ENCODE assay signal across 9 cellular contexts in the genomic region with DNA sequence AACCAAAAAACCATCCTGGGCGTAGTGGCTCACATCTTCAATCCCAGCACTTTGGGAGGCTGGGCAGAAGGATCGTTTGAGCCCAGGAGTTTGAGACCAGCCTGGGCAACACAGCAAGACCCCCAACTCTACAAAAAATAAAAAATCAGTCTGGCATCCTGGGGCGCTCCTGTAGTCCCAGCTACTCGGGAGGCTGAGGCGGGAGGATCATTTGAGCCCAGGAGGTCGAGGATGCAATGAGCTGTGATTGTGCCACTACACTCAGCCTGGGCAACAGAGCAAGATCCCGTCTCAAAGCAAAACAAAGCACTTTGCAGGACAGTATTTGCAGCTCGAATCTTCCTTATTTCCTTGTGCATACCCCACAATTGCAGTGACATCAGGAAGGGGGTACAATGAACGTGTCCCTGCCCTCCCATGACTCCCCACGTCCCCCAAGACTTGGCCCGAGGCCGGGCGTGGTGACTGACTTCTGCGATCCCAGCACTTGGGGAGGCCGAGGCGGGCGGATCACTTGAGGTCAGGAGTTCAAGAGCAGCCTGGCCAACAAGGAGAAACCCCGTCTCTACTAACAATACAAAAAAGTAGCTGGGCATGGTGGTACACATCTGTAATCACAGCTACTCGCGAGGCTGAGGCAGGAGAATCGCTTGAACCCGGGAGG. TPM values are rescaled to one million over a fixed set of nuclear protein-coding genes. Genes with fewer than 3 reads are reported as not detected.
DNase-seq lines count a peak whose midpoint lies in the region; ATAC-seq, FAIRE-seq and TF ChIP-seq lines count a peak whose summit lies in the region.
"Had no signal": no experiment of that assay in that cellular context is flagged by ENCODE, and none has a peak within 500 bp of the region (broad histone marks: within the 10 kb centered on the region; RNA-seq: fewer than 3 reads in every experiment).

No MANE protein-coding gene starts in this region.

- dilution Hi-C loops in endothelial cell of umbilical vein (cut with MboI; ENCODE audit: extremely low pct_ligation_motif_present, low sequenced_read_pairs): no loop called here

- peak overlapping the region; percentile 75 for H3K9ac ChIP-seq in OCI-LY3 (ENCODE audit: low read length)
- H3K9ac ChIP-seq in endothelial cell of umbilical vein (replicated peaks; ENCODE audit: extremely low read depth, insufficient read depth, low read length): peak overlapping the region; percentile 62

- TF ChIP-seq CTCF in CD14-positive monocyte (IDR thresholded peaks at IDR 0.05) (no peak), OCI-LY3 (IDR thresholded peaks at IDR 0.05; ENCODE audit: low read depth, low read length) (no peak), endothelial cell of umbilical vein (IDR thresholded peaks at IDR 0.05; ENCODE audit: extremely low read depth in 1 of 2, insufficient read depth in 1 of 2, low read depth in 1 of 2, low read length in 2 of 2) (no peak), neutrophil (IDR thresholded peaks at IDR 0.05) (no peak)

- peak overlapping the region; percentile 68 for H3K4me2 ChIP-seq in OCI-LY3 (ENCODE audit: low read length)
- peak overlapping the region; percentile 16 for H3K4me2 ChIP-seq in endothelial cell of umbilical vein (ENCODE audit: insufficient read depth, low read length)

- H3K4me1 ChIP-seq in OCI-LY3 (ENCODE audit: low read length): peaks cover 21% of the 10 kb centered on the region
- peaks cover 8% of the 10 kb centered on the region for H3K4me1 ChIP-seq in endothelial cell of umbilical vein (ENCODE audit: control insufficient read depth, extremely low read depth, insufficient read depth, low read length)
- peaks cover 20 to 29% of the 10 kb centered on the region in 2 experiments for H3K4me1 ChIP-seq in neutrophil (ENCODE audit: control insufficient read depth in 1 of 2, insufficient read depth in 1 of 2, low read depth in 1 of 2, low read length in 1 of 2)

- H4K20me1 ChIP-seq in OCI-LY3 (ENCODE audit: insufficient read depth, low read length) (peaks cover 18% of the 10 kb centered on the region; the same call in 1 of the 2 replicates), endothelial cell of umbilical vein (replicated peaks; ENCODE audit: control insufficient read depth, extremely low read depth, insufficient read depth, low read length) (no peaks in the 10 kb centered on the region)

- no peaks in the 10 kb centered on the region for H3K27me3 Mint-ChIP-seq in CD14-positive monocyte (ENCODE audit: low read depth in 3 of 3)

- POLR2A ChIA-PET in endothelial cell of umbilical vein (lab: Charles Lee): no interaction called here

- peak overlapping the region; percentile 91 to 94 for H3K4me3 Mint-ChIP-seq in CD14-positive monocyte

- H2AFZ ChIP-seq in OCI-LY3 (ENCODE audit: low read depth, low read length) (no peak overlapping the region), endothelial cell of umbilical vein (ENCODE audit: low read depth, low read length) (no peak overlapping the region)

- no peak for ATAC-seq in GM21447 (IDR thresholded peaks at IDR 0.05; ENCODE audit: unreplicated experiment)

- intact Hi-C loops in CD14-positive monocyte (cut with micrococcal nuclease) (loop anchor here (5.0 to 10.0 kb wide), 3 partner anchors 101 to 204 kb away; a partner anchor contains a TSS), endothelial cell of umbilical vein (cut with micrococcal nuclease) (no loop called here)

- no peak for DNase-seq in CD14-positive monocyte (ENCODE audit: low spot score)
- DNase-seq in endothelial cell of umbilical vein (ENCODE audit: low read depth, low spot score): no peak
- DNase-seq in NCI-H2107 (lab: John Stamatoyannopoulos, UW): no peak
- DNase-seq in NCI-H748 (lab: John Stamatoyannopoulos, UW; ENCODE audit: unreplicated experiment): no peak
- DNase-seq in stimulated activated CD4-positive, alpha-beta T cell treated with anti-CD3 and anti-CD28 coated beads, Interleukin-1b, Interleukin-23, amount 100 ng/mL, for 48 hours: no peak

- H3K4me3 ChIP-seq in OCI-LY3 (ENCODE audit: low read length) (peak overlapping the region; percentile 82), endothelial cell of umbilical vein (replicated peaks in 1 of 3; ENCODE audit: insufficient read depth in 1 of 3, low read depth in 1 of 3, low read length in 3 of 3) (peak overlapping the region; percentile 48 to 96 (median 70)), neutrophil (ENCODE audit: low read depth in 1 of 2, low read length in 1 of 2) (peak overlapping the region; percentile 81 to 97)

- H3K27me3 ChIP-seq in OCI-LY3 (ENCODE audit: low read depth, low read length): no peaks in the 10 kb centered on the region
- no peaks in the 10 kb centered on the region for H3K27me3 ChIP-seq in endothelial cell of umbilical vein (ENCODE audit: control insufficient read depth in 2 of 2, insufficient read depth in 2 of 2, low read length in 2 of 2)
- H3K27me3 ChIP-seq in neutrophil: no peaks in the 10 kb centered on the region

- no peaks in the 10 kb centered on the region for H3K9me3 Mint-ChIP-seq in CD14-positive monocyte

- H3K36me3 Mint-ChIP-seq in CD14-positive monocyte: peaks cover 15 to 32% of the 10 kb centered on the region in 2 donors

- H3K27ac ChIP-seq in OCI-LY3 (ENCODE audit: low read length) (no peak overlapping the region), endothelial cell of umbilical vein (ENCODE audit: insufficient read depth, low read depth, low read length) (no peak overlapping the region), neutrophil (no peak overlapping the region)

- H3K9me3 ChIP-seq in OCI-LY3 (ENCODE audit: insufficient read depth, low read length) (no peaks in the 10 kb centered on the region), endothelial cell of umbilical vein (replicated peaks; ENCODE audit: control insufficient read depth, insufficient read depth, low read length) (no peaks in the 10 kb centered on the region), neutrophil (no peaks in the 10 kb centered on the region)

- no TSS peak for BruUV-seq in endothelial cell of umbilical vein (replicated peaks; lab: Mats Ljungman, UMichigan)

- H3K79me2 ChIP-seq in OCI-LY3 (ENCODE audit: low read length) (peaks cover 27% of the 10 kb centered on the region), endothelial cell of umbilical vein (ENCODE audit: control insufficient read depth, insufficient read depth, low read length) (peaks cover 22% of the 10 kb centered on the region)

- H3K27ac Mint-ChIP-seq in CD14-positive monocyte: peak overlapping the region in 5 of 7 donors; percentile 59 to 95 (median 91)

- H3K4me1 Mint-ChIP-seq in CD14-positive monocyte: peaks cover 42% of the 10 kb centered on the region

- H3K9me1 ChIP-seq in endothelial cell of umbilical vein (replicated peaks; ENCODE audit: control insufficient read depth, extremely low read depth, insufficient read depth, low read length): no peaks in the 10 kb centered on the region

- H3K36me3 ChIP-seq in OCI-LY3 (replicated peaks; ENCODE audit: low read depth, low read length) (peaks cover 14% of the 10 kb centered on the region), endothelial cell of umbilical vein (ENCODE audit: control insufficient read depth in 2 of 2, extremely low read depth in 1 of 2, insufficient read depth in 2 of 2, low read length in 2 of 2) (peaks cover 0 to 4% of the 10 kb centered on the region in 2 experiments), neutrophil (peaks cover 17% of the 10 kb centered on the region)

- no peak for TF ChIP-seq POLR2A in endothelial cell of umbilical vein (IDR thresholded peaks at IDR 0.05; ENCODE audit: low read depth, low read length)

- peak; percentile 59 for FAIRE-seq in endothelial cell of umbilical vein (lab: Jason Lieb, UNC)
- FAIRE-seq: endometrium had no signal

- CTCF ChIA-PET in endothelial cell of umbilical vein (lab: Charles Lee): interaction anchor here (1.4 to 12.1 kb wide), 2 partner anchors 20 to 116 kb away, joined by 4 to 342 read pairs; a partner anchor contains a TSS

RNA-seq across cellular contexts. Expression of a gene that starts 0.9 kb away (rescaled TPM):
- polyA plus RNA-seq in CD14-positive monocyte (100 to 1,000 TPM; 204 to 313 TPM), endothelial cell of umbilical vein (655 and 916 TPM in 2 replicates)
- total RNA-seq in endothelial cell of umbilical vein: 170 and 177 TPM in 2 replicates
- polyA plus RNA-seq in endothelial cell of umbilical vein (2011; cell fraction: cytosol; rRNA removed): 304 and 482 TPM in 2 replicates
- 91.3 and 158 TPM in 2 replicates for polyA plus RNA-seq in endothelial cell of umbilical vein (2011; cell fraction: nucleus; rRNA removed)
- polyA plus RNA-seq in endothelial cell of umbilical vein (2012): 112 and 205 TPM in 2 replicates
- 73.0 and 77.9 TPM in 2 replicates for polyA minus RNA-seq in endothelial cell of umbilical vein
- polyA minus RNA-seq in endothelial cell of umbilical vein (2011; cell fraction: cytosol; rRNA and poly(A)+ RNA removed): 132 TPM
- 10.6 and 25.2 TPM in 2 replicates for polyA minus RNA-seq in endothelial cell of umbilical vein (2011; cell fraction: nucleus; rRNA and poly(A)+ RNA removed)

RNA-seq across cellular contexts. Expression of a gene that starts 11.9 kb away (rescaled TPM):
- polyA plus RNA-seq in CD14-positive monocyte: 1 to 10 TPM in 1 of 2 donors, under 1 TPM in 1; 0.62 to 3.4 TPM
- total RNA-seq in endothelial cell of umbilical vein: not detected in 2 replicates
- 0.07 TPM in 1 of 2 replicates, not detected in the other for polyA plus RNA-seq in endothelial cell of umbilical vein
- not detected in 2 replicates for polyA plus RNA-seq in endothelial cell of umbilical vein (2011; cell fraction: cytosol; rRNA removed)
- polyA plus RNA-seq in endothelial cell of umbilical vein (2011; cell fraction: nucleus; rRNA removed): 0.07 TPM in 1 of 2 replicates, not detected in the other
- not detected in 2 replicates for polyA plus RNA-seq in endothelial cell of umbilical vein (2012)
- polyA minus RNA-seq in endothelial cell of umbilical vein: not detected in 2 replicates
- polyA minus RNA-seq in endothelial cell of umbilical vein (2011; cell fraction: cytosol; rRNA and poly(A)+ RNA removed): not detected
- polyA minus RNA-seq in endothelial cell of umbilical vein (2011; cell fraction: nucleus; rRNA and poly(A)+ RNA removed): not detected in 2 replicates

RNA-seq across cellular contexts. Expression of a gene that starts 41.6 kb away (rescaled TPM):
- 10 to 100 TPM; 76.7 to 79.6 TPM for polyA plus RNA-seq in CD14-positive monocyte
- 109 and 110 TPM in 2 replicates for total RNA-seq in endothelial cell of umbilical vein
- 193 and 231 TPM in 2 replicates for polyA plus RNA-seq in endothelial cell of umbilical vein
- 84.4 and 92.2 TPM in 2 replicates for polyA plus RNA-seq in endothelial cell of umbilical vein (2011; cell fraction: cytosol; rRNA removed)
- 86.2 and 88.0 TPM in 2 replicates for polyA plus RNA-seq in endothelial cell of umbilical vein (2011; cell fraction: nucleus; rRNA removed)
- 75.8 and 79.0 TPM in 2 replicates for polyA plus RNA-seq in endothelial cell of umbilical vein (2012)
- polyA minus RNA-seq in endothelial cell of umbilical vein: 99.0 and 116 TPM in 2 replicates
- 376 TPM for polyA minus RNA-seq in endothelial cell of umbilical vein (2011; cell fraction: cytosol; rRNA and poly(A)+ RNA removed)
- 30.6 and 38.0 TPM in 2 replicates for polyA minus RNA-seq in endothelial cell of umbilical vein (2011; cell fraction: nucleus; rRNA and poly(A)+ RNA removed)

RNA-seq across cellular contexts. Expression of a gene that starts 52.8 kb away (rescaled TPM):
- polyA plus RNA-seq in CD14-positive monocyte (10 to 100 TPM; 59.3 to 70.9 TPM), endothelial cell of umbilical vein (49.4 and 59.8 TPM in 2 replicates)
- total RNA-seq in endothelial cell of umbilical vein: 55.8 and 58.6 TPM in 2 replicates
- 53.9 and 57.8 TPM in 2 replicates for polyA plus RNA-seq in endothelial cell of umbilical vein (2011; cell fraction: cytosol; rRNA removed)
- polyA plus RNA-seq in endothelial cell of umbilical vein (2011; cell fraction: nucleus; rRNA removed): 29.2 and 33.8 TPM in 2 replicates
- 54.7 and 65.1 TPM in 2 replicates for polyA plus RNA-seq in endothelial cell of umbilical vein (2012)
- polyA minus RNA-seq in endothelial cell of umbilical vein: 44.9 and 48.7 TPM in 2 replicates
- 45.8 TPM for polyA minus RNA-seq in endothelial cell of umbilical vein (2011; cell fraction: cytosol; rRNA and poly(A)+ RNA removed)
- 14.2 and 15.0 TPM in 2 replicates for polyA minus RNA-seq in endothelial cell of umbilical vein (2011; cell fraction: nucleus; rRNA and poly(A)+ RNA removed)
